In genomic region chr20:38446441-38447209, GRCh38 we compare ENCODE assay signal across 1 cellular context.
A peak's percentile ranks its signal among the peaks of the same experiment; 100 is the strongest.
TF ChIP-seq lines count a peak whose summit lies in the region.

No MANE protein-coding gene starts in this region.

TF ChIP-seq in K562, 482 proteins besides CTCF, POLR2A, EP300 and RAD21 (continued from another document and continues in another):
- TF ChIP-seq AFF4 (CRISPR knock-in tag; IDR thresholded peaks at IDR 0.05) = peak; percentile 86
- TF ChIP-seq BMI1 (IDR thresholded peaks at IDR 0.05; ENCODE audit: low read length) = peak; percentile 51; the same call in 1 of the 2 replicates
- TF ChIP-seq ZBTB7A (IDR thresholded peaks at IDR 0.05; ENCODE audit: borderline replicate concordance, control insufficient read depth, low read depth, low read length) = peak; percentile 96
- peak; percentile 66 to 87; a peak in 3 of 4 replicates for TF ChIP-seq TBL1XR1 (IDR thresholded peaks at IDR 0.05; ENCODE audit: low read length in 2 of 2)
- TF ChIP-seq UBTF (IDR thresholded peaks at IDR 0.05; ENCODE audit: borderline replicate concordance in 1 of 2, low read depth in 2 of 2, low read length in 2 of 2) = 0 out of 4 replicates have a peak, but pooled peaks of 1 of the 2 experiments have one; percentile 52
- TF ChIP-seq ETV5 (CRISPR knock-in tag; IDR thresholded peaks at IDR 0.05; ENCODE audit: low read depth) = peak; percentile 91
- peak; percentile 94 for TF ChIP-seq TBP (optimal IDR thresholded peaks at IDR 0.05; ENCODE audit: low read depth, low read length)
- 0 out of 2 replicates have a peak, but pooled peaks have one; percentile 58 for TF ChIP-seq PREB (CRISPR knock-in tag; IDR thresholded peaks at IDR 0.05)
- TF ChIP-seq PRDM10 (IDR thresholded peaks at IDR 0.05; ENCODE audit: partially characterized antibody) = peak; percentile 40
- TF ChIP-seq CBFB (CRISPR knock-in tag; IDR thresholded peaks at IDR 0.05) = peak; percentile 50; the same call in 1 of the 2 replicates
- 0 out of 4 replicates have a peak, but pooled peaks of 1 of the 2 experiments have one; percentile 36 for TF ChIP-seq MLX (CRISPR knock-in tag; conservative IDR thresholded peaks at IDR 0.05)
- peak; percentile 59; the same call in 1 of the 2 replicates for TF ChIP-seq MAX (CRISPR knock-in tag; IDR thresholded peaks at IDR 0.05)
- TF ChIP-seq POLR2AphosphoS2 (IDR thresholded peaks at IDR 0.05; ENCODE audit: low read length) = peak; percentile 70; the same call in 1 of the 2 replicates
- TF ChIP-seq NR2C1 (IDR thresholded peaks at IDR 0.05) = peak; percentile 40; the same call in 1 of the 2 replicates
- peak; percentile 42; the same call in 1 of the 2 replicates for TF ChIP-seq NR2C1 (tag; IDR thresholded peaks at IDR 0.05)
- no peak for TF ChIP-seq RBM17 (IDR thresholded peaks at IDR 0.05; ENCODE audit: borderline replicate concordance, low read depth, low read length)
- TF ChIP-seq TAF15 (IDR thresholded peaks at IDR 0.05; ENCODE audit: low read depth, low read length) = no peak
- peak; percentile 32; the same call in 1 of the 2 replicates for TF ChIP-seq NFE2 (IDR thresholded peaks at IDR 0.05; ENCODE audit: low read depth)
- peak; percentile 59 for TF ChIP-seq L3MBTL2 (IDR thresholded peaks at IDR 0.05)
- TF ChIP-seq ETV1 (tag; conservative IDR thresholded peaks at IDR 0.05; ENCODE audit: low read depth) = peak; percentile 92
- TF ChIP-seq SP2 (IDR thresholded peaks at IDR 0.05; ENCODE audit: extremely low read depth, low read depth, low read length, poor library complexity, severe bottlenecking) = peak; percentile 99
- TF ChIP-seq JUN (IDR thresholded peaks at IDR 0.05; ENCODE audit: borderline replicate concordance, low read depth, low read length) = peak; percentile 51; the same call in 1 of the 2 replicates
- TF ChIP-seq JUN (CRISPR knock-in tag; IDR thresholded peaks at IDR 0.05; ENCODE audit: borderline replicate concordance) = 0 out of 2 replicates have a peak, but pooled peaks have one; percentile 74
- no peak for TF ChIP-seq ZNF586 (CRISPR knock-in tag; conservative IDR thresholded peaks at IDR 0.05)
- TF ChIP-seq SPI1 (IDR thresholded peaks at IDR 0.05; ENCODE audit: borderline replicate concordance, low read depth, low read length) = no peak
- TF ChIP-seq SUPT5H (IDR thresholded peaks at IDR 0.05) = peak; percentile 97
- 0 out of 2 replicates have a peak, but pooled peaks have one; percentile 36 for TF ChIP-seq PRMT5 (CRISPR knock-in tag; IDR thresholded peaks at IDR 0.05)
- peak; percentile 71 for TF ChIP-seq CHD1 (IDR thresholded peaks at IDR 0.05; ENCODE audit: low read length)
- peak; percentile 68 for TF ChIP-seq SMAD1 (IDR thresholded peaks at IDR 0.05; ENCODE audit: low read depth, low read length, partially characterized antibody)
- peak; percentile 71 for TF ChIP-seq NEUROD1 (IDR thresholded peaks at IDR 0.05; ENCODE audit: borderline replicate concordance, low read depth, low read length, partially characterized antibody)
- TF ChIP-seq E2F8 (IDR thresholded peaks at IDR 0.05; ENCODE audit: low read depth, partially characterized antibody) = peak; percentile 84
- TF ChIP-seq MLLT1 (IDR thresholded peaks at IDR 0.05) = peak; percentile 72 to 73; a peak in 3 of 4 replicates
- TF ChIP-seq CC2D1A (IDR thresholded peaks at IDR 0.05) = 0 out of 2 replicates have a peak, but pooled peaks have one; percentile 59
- TF ChIP-seq BHLHE40 (IDR thresholded peaks at IDR 0.05; ENCODE audit: low read length) = peak; percentile 62
- no peak for TF ChIP-seq ZNF280A (IDR thresholded peaks at IDR 0.05; ENCODE audit: low read depth, partially characterized antibody)
- 0 out of 2 replicates have a peak, but pooled peaks have one; percentile 72 for TF ChIP-seq BRD4 (IDR thresholded peaks at IDR 0.05)
